25 cellular contexts compared by ENCODE assay signal in the genomic region with DNA sequence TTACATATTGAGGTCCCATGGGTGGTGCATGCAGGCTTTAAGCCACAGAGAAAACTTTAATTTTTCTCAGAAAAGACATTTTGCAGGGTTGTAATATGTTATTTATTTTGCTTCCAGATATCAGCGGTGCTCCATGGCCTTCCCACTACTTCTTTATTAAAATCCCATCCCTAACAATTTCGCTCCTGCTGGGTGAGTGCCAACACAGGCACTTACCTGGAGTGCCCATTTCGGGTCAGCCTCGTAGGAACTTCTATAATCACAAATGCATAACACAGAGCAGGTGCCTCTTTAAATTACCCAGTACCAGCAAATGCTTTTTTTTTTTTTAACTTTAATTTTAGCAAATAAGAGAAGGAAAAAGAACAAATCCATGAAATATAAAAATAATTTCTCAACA.
"Had no signal": no experiment of that assay in that cellular context is flagged by ENCODE, and none has a peak within 500 bp of the region (broad histone marks: within the 10 kb centered on the region; RNA-seq: fewer than 3 reads in every experiment).

No MANE protein-coding gene starts in this region.

- H3K27me3 ChIP-seq: esophagus muscularis mucosa, heart right ventricle, pancreas, uterus had no signal

- ATAC-seq: activated naive CD8-positive, alpha-beta T cell treated with anti-CD3 and anti-CD28 coated beads, Interleukin-2, amount 50 U/mL, for 24 hours; activated T-cell treated with anti-CD3 and anti-CD28 coated beads, Interleukin-2, amount 50 U/mL, for 4 hours; activated T-helper 17 cell treated with anti-CD3 and anti-CD28 coated beads, Interleukin-2, amount 50 U/mL, for 72 hours; heart right ventricle; pancreas; sciatic nerve; stimulated activated effector memory CD8-positive, alpha-beta T cell treated with anti-CD3 and anti-CD28 coated beads, Interleukin-12 subunit alpha, Interleukin-12 subunit beta, amount 100 ng/mL, for 72 hours had no signal

- H3K4me1 ChIP-seq: esophagus muscularis mucosa, heart right ventricle, pancreas, prostate gland, uterus had no signal

- DNase-seq: activated CD4-positive, alpha-beta memory T cell treated with anti-CD3 and anti-CD28 coated beads, Interleukin-2, amount 10 ng/mL, durations not matched to agents 7 days and 5 days; activated CD4-positive, alpha-beta T cell treated with anti-CD3 and anti-CD28 coated beads, Interleukin-2, amount 10 ng/mL, durations not matched to agents 24 days and 14 days; activated CD4-positive, CD25-positive, alpha-beta regulatory T cell treated with anti-CD3 and anti-CD28 coated beads, Interleukin-2, amount 50 U/mL, for 72 hours; activated gamma-delta T cell treated with Interleukin-2 at 50 U/mL for 16 hours; activated naive CD4-positive, alpha-beta T cell treated with anti-CD3 and anti-CD28 coated beads, Interleukin-2, amount 50 U/mL, for 16 hours; activated naive CD8-positive, alpha-beta T cell treated with anti-CD3 and anti-CD28 coated beads, Interleukin-2, amount 50 U/mL, for 24 hours; activated T-cell treated with anti-CD3 and anti-CD28 coated beads, Interleukin-2, amount 50 U/mL, for 4 hours; amygdala; caudate nucleus; endodermal cell; foreskin melanocyte; heart right ventricle; naive B cell; nephron progenitor cell; pancreas; retina; stimulated activated CD4-positive, alpha-beta T cell treated with anti-CD3 and anti-CD28 coated beads, Interleukin-4, amount 100 ng/mL, for 24 hours; uterus had no signal

- H3K27ac ChIP-seq: esophagus muscularis mucosa, heart right ventricle, pancreas, prostate gland, skin epidermis, thoracic aorta, uterus had no signal
